8 cellular contexts compared by ENCODE assay signal in genomic region chr1:67559222-67559700, GRCh38.
DNase-seq lines count a peak whose midpoint lies in the region; ATAC-seq and TF ChIP-seq lines count a peak whose summit lies in the region.

No MANE protein-coding gene starts in this region.

- peak overlapping the region; percentile 24 for H3K4me3 Mint-ChIP-seq in mesothelial cell of epicardium

- ATAC-seq in Right ventricle myocardium inferior: peak; percentile 64
- no peak for ATAC-seq in GM18858 (IDR thresholded peaks at IDR 0.05; ENCODE audit: unreplicated experiment)

- peak overlapping the region; percentile 39 for H3K27ac ChIP-seq in epithelial cell of prostate

- intact Hi-C loops in Right ventricle myocardium inferior (cut with DNase I) (no loop called here), cardiac septum (cut with DNase I) (no loop called here)

- H3K4me1 Mint-ChIP-seq in mesothelial cell of epicardium: peaks cover 18% of the 10 kb centered on the region

- H3K9me3 Mint-ChIP-seq in mesothelial cell of epicardium: no peaks in the 10 kb centered on the region

- no peaks in the 10 kb centered on the region for H3K36me3 Mint-ChIP-seq in mesothelial cell of epicardium

- H3K27ac Mint-ChIP-seq in mesothelial cell of epicardium: peak overlapping the region; percentile 54

- in situ Hi-C loops in KBM-7 (cut with MboI; ENCODE audit: low pct_unique_long_range_greater_than_20kb, low sequenced_read_pairs): loop anchor here (25.0 kb wide), 2 partner anchors 553 to 778 kb away; no protein-coding TSS in a partner anchor

- no peak for TF ChIP-seq CTCF in mesothelial cell of epicardium (IDR thresholded peaks at IDR 0.05; ENCODE audit: unreplicated experiment)

- no peaks in the 10 kb centered on the region for H3K27me3 Mint-ChIP-seq in mesothelial cell of epicardium (ENCODE audit: low read depth)

- peak; percentile 71 for DNase-seq in Right ventricle myocardium inferior (ENCODE audit: missing footprints)
- DNase-seq in cardiac septum (ENCODE audit: low spot score): no peak
- DNase-seq in epithelial cell of prostate (ENCODE audit: low read depth, low spot score): no peak
- DNase-seq in mesothelial cell of epicardium (ENCODE audit: low spot score in 2 of 2, unreplicated experiment in 2 of 2): no peak
- no peak for DNase-seq in GF-D8 (lab: John Stamatoyannopoulos, UW)
- no peak for DNase-seq in NCI-H1048 (lab: John Stamatoyannopoulos, UW)
- no peak for DNase-seq in KBM-7
